ENCODE assay signal across 10 cellular contexts in genomic region chr18:57544958-57545661, GRCh38. TPM values are rescaled to one million over a fixed set of nuclear protein-coding genes. Genes with fewer than 3 reads are reported as not detected.
DNase-seq lines count a peak whose midpoint lies in the region; ATAC-seq and TF ChIP-seq lines count a peak whose summit lies in the region.
"Had no signal": no experiment of that assay in that cellular context is flagged by ENCODE, and none has a peak within 500 bp of the region (broad histone marks: within the 10 kb centered on the region; RNA-seq: fewer than 3 reads in every experiment).

No MANE protein-coding gene starts in this region.

- H3K9me3 Mint-ChIP-seq in naive thymus-derived CD4-positive, alpha-beta T cell, result no peaks in the 10 kb centered on the region
- no peaks in the 10 kb centered on the region for H3K9me3 Mint-ChIP-seq in activated naive CD4-positive, alpha-beta T cell treated with anti-CD3 and anti-CD28 coated beads, Interleukin-2, amount 50 U/mL, for 72 hours
- H3K9me3 Mint-ChIP-seq in activated naive CD8-positive, alpha-beta T cell treated with anti-CD3 and anti-CD28 coated beads for 36 hours, result no peaks in the 10 kb centered on the region

- peak overlapping the region in 1 of 10 donors; percentile 2 for H3K4me3 Mint-ChIP-seq in naive thymus-derived CD4-positive, alpha-beta T cell
- no peak overlapping the region for H3K4me3 Mint-ChIP-seq in activated naive CD8-positive, alpha-beta T cell treated with anti-CD3 and anti-CD28 coated beads for 36 hours

- ATAC-seq in GM19035 (IDR thresholded peaks at IDR 0.05; ENCODE audit: unreplicated experiment) (peak; percentile 79), HG02678 (IDR thresholded peaks at IDR 0.05; ENCODE audit: unreplicated experiment) (peak; percentile 94), HG03565 (IDR thresholded peaks at IDR 0.05; ENCODE audit: unreplicated experiment) (peak; percentile 67)
- ATAC-seq in naive thymus-derived CD4-positive, alpha-beta T cell, result peak; percentile 24
- ATAC-seq in activated naive CD4-positive, alpha-beta T cell treated with anti-CD3 and anti-CD28 coated beads, Interleukin-2, amount 50 U/mL, for 72 hours, result no peak
- ATAC-seq: left cardiac atrium, psoas muscle had no signal

- no peak overlapping the region for H3K27ac ChIP-seq in naive thymus-derived CD4-positive, alpha-beta T cell (ENCODE audit: low read depth, low read length)
- H3K27ac ChIP-seq in vagina, result no peak overlapping the region
- H3K27ac ChIP-seq: psoas muscle had no signal

- no peak overlapping the region for H3K27ac Mint-ChIP-seq in naive thymus-derived CD4-positive, alpha-beta T cell
- H3K27ac Mint-ChIP-seq in activated naive CD4-positive, alpha-beta T cell treated with anti-CD3 and anti-CD28 coated beads, Interleukin-2, amount 50 U/mL, for 72 hours, result no peak overlapping the region
- no peak overlapping the region for H3K27ac Mint-ChIP-seq in activated naive CD8-positive, alpha-beta T cell treated with anti-CD3 and anti-CD28 coated beads for 36 hours

- no peaks in the 10 kb centered on the region for H3K9me3 ChIP-seq in naive thymus-derived CD4-positive, alpha-beta T cell (ENCODE audit: control insufficient read depth in 2 of 3, low read length in 3 of 3)
- H3K9me3 ChIP-seq in vagina, result no peaks in the 10 kb centered on the region
- H3K9me3 ChIP-seq: psoas muscle had no signal

- TF ChIP-seq CTCF in vagina (IDR thresholded peaks at IDR 0.05), result no peak

- H3K36me3 ChIP-seq in naive thymus-derived CD4-positive, alpha-beta T cell (ENCODE audit: control insufficient read depth in 2 of 3, insufficient read depth in 3 of 3, low read length in 3 of 3), result no peaks in the 10 kb centered on the region
- peaks cover 0 to 5% of the 10 kb centered on the region in 2 donors for H3K36me3 ChIP-seq in vagina

- H3K4me1 Mint-ChIP-seq in naive thymus-derived CD4-positive, alpha-beta T cell, result peaks cover 6 to 16% (median 10%) of the 10 kb centered on the region in 7 donors
- peaks cover 12% of the 10 kb centered on the region for H3K4me1 Mint-ChIP-seq in activated naive CD8-positive, alpha-beta T cell treated with anti-CD3 and anti-CD28 coated beads for 36 hours

- no peaks in the 10 kb centered on the region for H3K4me1 ChIP-seq in naive thymus-derived CD4-positive, alpha-beta T cell (ENCODE audit: control insufficient read depth in 2 of 2, insufficient read depth in 2 of 2, low read length in 2 of 2)
- H3K4me1 ChIP-seq in vagina, result no peaks in the 10 kb centered on the region
- H3K4me1 ChIP-seq: psoas muscle had no signal

- H3K27me3 Mint-ChIP-seq in naive thymus-derived CD4-positive, alpha-beta T cell, result peaks cover 0 to 4% (median 0%) of the 10 kb centered on the region in 5 donors
- no peaks in the 10 kb centered on the region for H3K27me3 Mint-ChIP-seq in activated naive CD8-positive, alpha-beta T cell treated with anti-CD3 and anti-CD28 coated beads for 36 hours

- peaks cover 0 to 12% (median 3%) of the 10 kb centered on the region in 5 donors for H3K36me3 Mint-ChIP-seq in naive thymus-derived CD4-positive, alpha-beta T cell
- H3K36me3 Mint-ChIP-seq in activated naive CD4-positive, alpha-beta T cell treated with anti-CD3 and anti-CD28 coated beads, Interleukin-2, amount 50 U/mL, for 72 hours, result no peaks in the 10 kb centered on the region
- H3K36me3 Mint-ChIP-seq in activated naive CD8-positive, alpha-beta T cell treated with anti-CD3 and anti-CD28 coated beads for 36 hours, result peaks cover 5% of the 10 kb centered on the region

- POLR2A ChIA-PET in naive thymus-derived CD4-positive, alpha-beta T cell (lab: Charles Lee), result no interaction called here

- DNase-seq in naive thymus-derived CD4-positive, alpha-beta T cell, result no peak
- DNase-seq in activated naive CD4-positive, alpha-beta T cell treated with anti-CD3 and anti-CD28 coated beads, Interleukin-2, amount 50 U/mL, for 72 hours (ENCODE audit: low spot score in 2 of 2), result no peak
- no peak for DNase-seq in activated naive CD8-positive, alpha-beta T cell treated with anti-CD3 and anti-CD28 coated beads for 36 hours
- no peak for DNase-seq in vagina (ENCODE audit: extremely low spot score in 2 of 2)
- DNase-seq in glomerular visceral epithelial cell (ENCODE audit: extremely low spot score), result no peak
- DNase-seq: left cardiac atrium, psoas muscle had no signal

- CTCF ChIA-PET in naive thymus-derived CD4-positive, alpha-beta T cell (lab: Charles Lee), result interaction anchor here (0.8 kb wide), 1 partner anchor 14 kb away, joined by 3 read pairs; no protein-coding TSS in a partner anchor

- no peaks in the 10 kb centered on the region for H3K27me3 ChIP-seq in naive thymus-derived CD4-positive, alpha-beta T cell (ENCODE audit: control insufficient read depth in 2 of 2, insufficient read depth in 2 of 2, low read length in 2 of 2)
- no peaks in the 10 kb centered on the region for H3K27me3 ChIP-seq in vagina

- intact Hi-C loops in naive thymus-derived CD4-positive, alpha-beta T cell (cut with micrococcal nuclease), result no loop called here
- intact Hi-C loops in vagina (cut with DNase I), result no loop called here

- no peak for TF ChIP-seq POLR2A in vagina (IDR thresholded peaks at IDR 0.05)

- H3K4me3 ChIP-seq in naive thymus-derived CD4-positive, alpha-beta T cell (ENCODE audit: low read length), result no peak overlapping the region
- no peak overlapping the region for H3K4me3 ChIP-seq in vagina
- H3K4me3 ChIP-seq: psoas muscle had no signal

RNA-seq across cellular contexts. Expression of gene FECH, which starts 41.4 kb away (rescaled TPM):
- 10 to 100 TPM; 11.7 to 15.3 (median 13.5) TPM for total RNA-seq in naive thymus-derived CD4-positive, alpha-beta T cell
- polyA plus RNA-seq in naive thymus-derived CD4-positive, alpha-beta T cell, result 10 to 100 TPM; 14.2 to 19.4 TPM
- 10 to 100 TPM; 21.1 to 23.7 TPM for total RNA-seq in activated naive CD4-positive, alpha-beta T cell treated with anti-CD3 and anti-CD28 coated beads, Interleukin-2, amount 50 U/mL, for 72 hours
- total RNA-seq in activated naive CD8-positive, alpha-beta T cell treated with anti-CD3 and anti-CD28 coated beads for 36 hours, result 10 to 100 TPM; 33.4 to 33.7 TPM
- 44.7 TPM for total RNA-seq in vagina

Comparison
In these comparisons a context has a peak if more than half of its experiments do, and no peak if none do; other contexts are left out.
1. ATAC-seq: peak in GM19035 (single experiment), HG02678 (single experiment), HG03565 (single experiment) and naive thymus-derived CD4-positive, alpha-beta T cell (single experiment); none in activated naive CD4-positive, alpha-beta T cell treated with anti-CD3 and anti-CD28 coated beads, Interleukin-2, amount 50 U/mL, for 72 hours (0 of 2).